In the genomic region with DNA sequence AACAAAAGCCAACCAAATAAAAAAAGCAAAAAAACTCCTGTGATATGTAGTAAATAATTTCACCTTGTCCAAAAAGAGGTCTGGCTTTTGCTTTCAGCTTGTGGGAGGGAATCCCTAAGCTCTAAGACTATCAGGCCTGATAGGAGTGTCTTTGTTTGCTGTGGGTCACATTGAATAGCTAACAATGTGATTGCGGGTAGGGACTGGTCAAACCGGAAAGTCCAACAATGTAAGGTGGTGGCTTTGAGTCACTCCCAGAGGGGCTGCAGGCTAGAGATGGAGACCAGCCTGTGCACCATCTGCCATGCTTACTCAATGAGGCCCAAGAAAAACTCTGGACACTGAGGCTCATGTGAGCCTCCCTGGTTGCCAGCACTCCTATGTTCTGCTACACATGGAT, we compare ENCODE assay signal across 16 cellular contexts.
DNase-seq lines count a peak whose midpoint lies in the region; ATAC-seq and TF ChIP-seq lines count a peak whose summit lies in the region.
"Had no signal": no experiment of that assay in that cellular context is flagged by ENCODE, and none has a peak within 500 bp of the region (broad histone marks: within the 10 kb centered on the region; RNA-seq: fewer than 3 reads in every experiment).

No MANE protein-coding gene starts in this region.

- H3K9me3 ChIP-seq in stomach, result peaks cover 0 to 3% (median 0%) of the 10 kb centered on the region in 4 donors

- WGBS in stomach, 5 donors, result 24 to 65% (median 47%) methylated on average over 2 of the region's 2 CpGs

- no peaks in the 10 kb centered on the region for H3K27me3 ChIP-seq in stomach

- peaks cover 9% of the 10 kb centered on the region for H3K4me1 Mint-ChIP-seq in Calu3 (ENCODE audit: low read depth, unreplicated experiment)

- peaks cover 4% of the 10 kb centered on the region for H3K9me3 Mint-ChIP-seq in Calu3 (ENCODE audit: low read depth, unreplicated experiment)
- H3K9me3 Mint-ChIP-seq: CD4-positive, alpha-beta T cell had no signal

- DNase-seq in Calu3 (peak; percentile 73), LoVo (ENCODE audit: low spot score) (peak; percentile 37), epithelial cell of prostate (ENCODE audit: low read depth, low spot score) (peak; percentile 12), stomach (peak; percentile 83), hippocampal formation (lab: John Stamatoyannopoulos, UW) (no peak), CD1c-positive myeloid dendritic cell (ENCODE audit: extremely low spot score) (no peak)
- DNase-seq: CD4-positive, alpha-beta T cell; GOT3; IMR-90; NCI-H1105 treated with DMSO at 0.1 percent for 48 hours; NCI-H187 treated with DMSO at 0.1 percent for 48 hours; NCI-H526 treated with DMSO at 0.1 percent for 48 hours; NK-92 treated with Interleukin-12 subunit alpha and Interleukin-12 subunit beta, amount 100 ng/mL, for 24 hours; RPMI8226; SIG-M5 had no signal

- BruUV-seq in Calu3 (replicated peaks; lab: Mats Ljungman, UMichigan), result no TSS peak

- H3K4me3 ChIP-seq in stomach, result no peak overlapping the region

- H3K27ac Mint-ChIP-seq in Calu3 (ENCODE audit: unreplicated experiment), result no peak overlapping the region
- H3K27ac Mint-ChIP-seq: CD4-positive, alpha-beta T cell had no signal

- no peak for TF ChIP-seq CTCF in Calu3 (IDR thresholded peaks at IDR 0.05; ENCODE audit: unreplicated experiment)
- TF ChIP-seq CTCF in stomach (IDR thresholded peaks at IDR 0.05), result peak in 1 of 7 experiments; percentile 4

- ATAC-seq in GM21367 (IDR thresholded peaks at IDR 0.05; ENCODE audit: unreplicated experiment), result no peak

- CTCF ChIA-PET in Calu3 (lab: Charles Lee), result interaction anchor here (0.7 to 1.5 kb wide), 5 partner anchors 12 to 261 kb away, joined by 3 to 7 read pairs (median 4); no protein-coding TSS in a partner anchor

- intact Hi-C loops in Calu3 (cut with micrococcal nuclease; ENCODE audit: unreplicated experiment), result no loop called here
- intact Hi-C loops in stomach (cut with DNase I; ENCODE audit: low total_unique reads), result loop anchor here (10.0 kb wide), 1 partner anchor 263 kb away; no protein-coding TSS in a partner anchor

- no peaks in the 10 kb centered on the region for H3K36me3 Mint-ChIP-seq in Calu3 (ENCODE audit: insufficient read depth, unreplicated experiment)

- H3K27ac ChIP-seq in epithelial cell of prostate (no peak overlapping the region), stomach (peak overlapping the region; percentile 67 to 82 (median 70))

- no peaks in the 10 kb centered on the region for H3K36me3 ChIP-seq in stomach

- H3K4me3 Mint-ChIP-seq in Calu3 (ENCODE audit: low read depth, unreplicated experiment), result no peak overlapping the region
- H3K4me3 Mint-ChIP-seq: CD4-positive, alpha-beta T cell had no signal

- H3K27me3 Mint-ChIP-seq in Calu3 (ENCODE audit: unreplicated experiment), result no peaks in the 10 kb centered on the region

- no peak for TF ChIP-seq EP300 in stomach (IDR thresholded peaks at IDR 0.05)

- peaks cover 0 to 28% (median 17%) of the 10 kb centered on the region in 4 donors for H3K4me1 ChIP-seq in stomach

- TF ChIP-seq POLR2A in stomach (IDR thresholded peaks at IDR 0.05), result no peak

Comparison
In these comparisons a context has a peak if more than half of its experiments do, and no peak if none do; other contexts are left out.
1. DNase-seq: peak in Calu3 (single experiment), LoVo (single experiment), epithelial cell of prostate (single experiment) and stomach (single experiment); none in hippocampal formation (0 of 2) and CD1c-positive myeloid dendritic cell (single experiment).